Comparison of ENCODE assay signal across 18 cellular contexts in the genomic region with DNA sequence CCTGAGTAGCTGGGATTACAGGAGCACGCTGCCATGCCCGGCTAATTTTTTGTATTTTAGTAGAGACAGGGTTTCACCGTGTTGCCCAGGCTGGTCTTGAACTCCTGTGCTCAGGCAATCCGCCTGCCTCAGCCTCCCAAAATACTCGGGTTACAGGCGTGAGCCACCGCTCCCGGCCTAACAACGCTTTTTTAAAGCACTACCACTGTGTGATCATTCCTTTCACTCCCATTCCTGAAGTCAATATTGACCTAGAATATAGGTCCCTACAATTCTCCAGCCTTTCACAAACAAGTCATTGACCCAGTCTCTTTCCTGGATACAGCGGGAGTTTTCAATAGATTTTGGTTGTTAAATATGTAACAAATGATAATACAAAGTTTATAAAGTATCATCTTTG.
DNase-seq lines count a peak whose midpoint lies in the region; ATAC-seq, FAIRE-seq and TF ChIP-seq lines count a peak whose summit lies in the region.
"Had no signal": no experiment of that assay in that cellular context is flagged by ENCODE, and none has a peak within 500 bp of the region (broad histone marks: within the 10 kb centered on the region; RNA-seq: fewer than 3 reads in every experiment).

No MANE protein-coding gene starts in this region.

- intact Hi-C loops in activated CD4-positive, alpha-beta T cell treated with anti-CD3 and anti-CD28 coated beads, Interleukin-2, amount 10 ng/mL, durations not matched to agents 24 days and 14 days (cut with micrococcal nuclease), result no loop called here
- intact Hi-C loops in HepG2 (cut with micrococcal nuclease; ENCODE audit: unreplicated experiment), result no loop called here

- TF ChIP-seq CTCF in HepG2 (CRISPR knock-in tag; IDR thresholded peaks at IDR 0.05) (no peak), neural progenitor cell (IDR thresholded peaks at IDR 0.05) (no peak)

- no peak for TF ChIP-seq RAD21 in HepG2 (CRISPR knock-in tag; IDR thresholded peaks at IDR 0.05)

- H2AFZ ChIP-seq in HepG2 (ENCODE audit: low read length) (no peak overlapping the region), neural progenitor cell (replicated peaks) (no peak overlapping the region)

- no TSS peak for BruUV-seq in HepG2 (replicated peaks; lab: Mats Ljungman, UMichigan)

- no peaks in the 10 kb centered on the region for H3K27me3 ChIP-seq in HepG2 (ENCODE audit: control insufficient read depth in 1 of 2, insufficient read depth in 2 of 2, low read length in 2 of 2)
- no peaks in the 10 kb centered on the region for H3K27me3 ChIP-seq in neural progenitor cell

- no peaks in the 10 kb centered on the region for H3K4me1 Mint-ChIP-seq in activated CD4-positive, alpha-beta T cell treated with anti-CD3 and anti-CD28 coated beads, Interleukin-2, amount 10 ng/mL, durations not matched to agents 24 days and 14 days
- H3K4me1 Mint-ChIP-seq in central memory CD8-positive, alpha-beta T cell, result peaks cover 16% of the 10 kb centered on the region
- H3K4me1 Mint-ChIP-seq in neural progenitor cell (no peaks in the 10 kb centered on the region), immature natural killer cell (peaks cover 7 to 24% of the 10 kb centered on the region in 2 donors)
- no peaks in the 10 kb centered on the region for H3K4me1 Mint-ChIP-seq in stimulated activated naive B cell treated with anti-CD40 and anti-IgM and Interleukin-4, amounts not matched to agents 10 μg/mL and 1 μg/mL and 100 μg/mL, for 72 hours
- peaks cover 6% of the 10 kb centered on the region for H3K4me1 Mint-ChIP-seq in activated T-cell treated with anti-CD3 and anti-CD28 coated beads, Interleukin-2, amount 50 U/mL, for 24 hours (ENCODE audit: low read depth)

- H3K9ac ChIP-seq in HepG2 (ENCODE audit: insufficient read depth, low read depth, low read length), result no peak overlapping the region
- H3K9ac ChIP-seq in neural progenitor cell, result no peak overlapping the region

- H4K20me1 ChIP-seq in HepG2 (ENCODE audit: insufficient read depth, low read length) (no peaks in the 10 kb centered on the region; the same call in 1 of the 2 replicates), neural progenitor cell (ENCODE audit: low read depth) (no peaks in the 10 kb centered on the region)

- H3K27ac ChIP-seq in HepG2 (ENCODE audit: extremely low read length, insufficient read depth, low read length) (no peak overlapping the region), neural progenitor cell (no peak overlapping the region)
- H3K27ac ChIP-seq: 22Rv1, A549, C4-2B had no signal

- in situ Hi-C loops in HepG2 (cut with HindIII; ENCODE audit: extremely low pct_ligation_motif_present, low pct_unique_long_range_greater_than_20kb), result no loop called here

- POLR2A ChIA-PET in HepG2 (lab: Yijun Ruan, JAX), result no interaction called here

- TF ChIP-seq POLR2A in HepG2 (IDR thresholded peaks at IDR 0.05; ENCODE audit: insufficient read depth in 1 of 2, low read depth in 2 of 2, low read length in 2 of 2), result no peak

- no peaks in the 10 kb centered on the region for H3K27me3 Mint-ChIP-seq in activated CD4-positive, alpha-beta T cell treated with anti-CD3 and anti-CD28 coated beads, Interleukin-2, amount 10 ng/mL, durations not matched to agents 24 days and 14 days
- H3K27me3 Mint-ChIP-seq in central memory CD8-positive, alpha-beta T cell, result no peaks in the 10 kb centered on the region
- H3K27me3 Mint-ChIP-seq in neural progenitor cell (ENCODE audit: insufficient read depth, low read depth) (no peaks in the 10 kb centered on the region), immature natural killer cell (ENCODE audit: low read depth in 3 of 3) (no peaks in the 10 kb centered on the region)
- H3K27me3 Mint-ChIP-seq in stimulated activated naive B cell treated with anti-CD40 and anti-IgM and Interleukin-4, amounts not matched to agents 10 μg/mL and 1 μg/mL and 100 μg/mL, for 72 hours, result no peaks in the 10 kb centered on the region
- H3K27me3 Mint-ChIP-seq in activated T-cell treated with anti-CD3 and anti-CD28 coated beads, Interleukin-2, amount 50 U/mL, for 24 hours, result no peaks in the 10 kb centered on the region
- H3K27me3 Mint-ChIP-seq: CD4-positive, alpha-beta T cell had no signal

- no peak for FAIRE-seq in HepG2 (lab: Jason Lieb, UNC)
- FAIRE-seq: A549 had no signal

- H3K4me3 ChIP-seq in HepG2 (replicated peaks in 1 of 3; ENCODE audit: insufficient read depth in 1 of 3, low read depth in 2 of 3, low read length in 3 of 3) (no peak overlapping the region), neural progenitor cell (no peak overlapping the region)
- H3K4me3 ChIP-seq: A549 had no signal

- H3K27ac Mint-ChIP-seq in activated CD4-positive, alpha-beta T cell treated with anti-CD3 and anti-CD28 coated beads, Interleukin-2, amount 10 ng/mL, durations not matched to agents 24 days and 14 days, result no peak overlapping the region
- peak overlapping the region; percentile 88 for H3K27ac Mint-ChIP-seq in central memory CD8-positive, alpha-beta T cell (ENCODE audit: low read depth)
- H3K27ac Mint-ChIP-seq in neural progenitor cell (peak overlapping the region; percentile 54), immature natural killer cell (peak overlapping the region in 3 of 6 donors; percentile 37 to 75 (median 61))
- H3K27ac Mint-ChIP-seq in stimulated activated naive B cell treated with anti-CD40 and anti-IgM and Interleukin-4, amounts not matched to agents 10 μg/mL and 1 μg/mL and 100 μg/mL, for 72 hours, result no peak overlapping the region
- no peak overlapping the region for H3K27ac Mint-ChIP-seq in activated T-cell treated with anti-CD3 and anti-CD28 coated beads, Interleukin-2, amount 50 U/mL, for 24 hours
- H3K27ac Mint-ChIP-seq: CD4-positive, alpha-beta T cell; H9 had no signal

- H3F3A ChIP-seq in neural progenitor cell (ENCODE audit: low read depth), result no peaks in the 10 kb centered on the region

- no peaks in the 10 kb centered on the region for H3K79me2 ChIP-seq in HepG2 (ENCODE audit: insufficient read depth, low read length)
- no peaks in the 10 kb centered on the region for H3K79me2 ChIP-seq in neural progenitor cell (ENCODE audit: low read depth)

- no peak overlapping the region for H3K4me2 ChIP-seq in HepG2 (ENCODE audit: low read depth, low read length)
- no peak overlapping the region for H3K4me2 ChIP-seq in neural progenitor cell
- H3K4me2 ChIP-seq: A549 had no signal

- no peak overlapping the region for H3K4me3 Mint-ChIP-seq in activated CD4-positive, alpha-beta T cell treated with anti-CD3 and anti-CD28 coated beads, Interleukin-2, amount 10 ng/mL, durations not matched to agents 24 days and 14 days
- H3K4me3 Mint-ChIP-seq in central memory CD8-positive, alpha-beta T cell, result no peak overlapping the region
- no peak overlapping the region for H3K4me3 Mint-ChIP-seq in neural progenitor cell
- H3K4me3 Mint-ChIP-seq in stimulated activated naive B cell treated with anti-CD40 and anti-IgM and Interleukin-4, amounts not matched to agents 10 μg/mL and 1 μg/mL and 100 μg/mL, for 72 hours, result no peak overlapping the region
- no peak overlapping the region for H3K4me3 Mint-ChIP-seq in activated T-cell treated with anti-CD3 and anti-CD28 coated beads, Interleukin-2, amount 50 U/mL, for 24 hours
- no peak overlapping the region for H3K4me3 Mint-ChIP-seq in immature natural killer cell
- H3K4me3 Mint-ChIP-seq: CD4-positive, alpha-beta T cell; H9 had no signal

- 95% methylated on average over 10 of the region's 10 CpGs for WGBS in HepG2 (ENCODE audit: low lambda C conversion rate)

- ATAC-seq in central memory CD8-positive, alpha-beta T cell (replicated peaks; ENCODE audit: extremely low read depth, poor library complexity, severe bottlenecking), result no peak
- peak; percentile 41; the same call in 2 of the 3 replicates for ATAC-seq in HepG2
- ATAC-seq in stimulated activated naive B cell treated with anti-CD40 and anti-IgM and Interleukin-4, amounts not matched to agents 10 μg/mL and 1 μg/mL and 100 μg/mL, for 72 hours (replicated peaks), result no peak
- ATAC-seq: A549 had no signal

- H3K4me1 ChIP-seq in HepG2 (ENCODE audit: insufficient read depth, low read length) (no peaks in the 10 kb centered on the region), neural progenitor cell (no peaks in the 10 kb centered on the region)
- H3K4me1 ChIP-seq: A549 had no signal

- H3K36me3 Mint-ChIP-seq in activated CD4-positive, alpha-beta T cell treated with anti-CD3 and anti-CD28 coated beads, Interleukin-2, amount 10 ng/mL, durations not matched to agents 24 days and 14 days (ENCODE audit: low read depth), result peaks cover 1% of the 10 kb centered on the region
- H3K36me3 Mint-ChIP-seq in central memory CD8-positive, alpha-beta T cell (ENCODE audit: insufficient read depth), result no peaks in the 10 kb centered on the region
- peaks cover 9% of the 10 kb centered on the region for H3K36me3 Mint-ChIP-seq in neural progenitor cell
- H3K36me3 Mint-ChIP-seq in stimulated activated naive B cell treated with anti-CD40 and anti-IgM and Interleukin-4, amounts not matched to agents 10 μg/mL and 1 μg/mL and 100 μg/mL, for 72 hours, result no peaks in the 10 kb centered on the region
- H3K36me3 Mint-ChIP-seq in activated T-cell treated with anti-CD3 and anti-CD28 coated beads, Interleukin-2, amount 50 U/mL, for 24 hours (ENCODE audit: low read depth), result no peaks in the 10 kb centered on the region
- H3K36me3 Mint-ChIP-seq in immature natural killer cell, result peaks cover 0 to 3% (median 0%) of the 10 kb centered on the region in 3 donors

- CTCF ChIA-PET in HepG2 (lab: Yijun Ruan, JAX; ENCODE audit: low intra/inter-chr PET ratio, low total read pairs), result no interaction called here

- H3K36me3 ChIP-seq in HepG2 (replicated peaks in 1 of 2; ENCODE audit: control insufficient read depth in 1 of 2, insufficient read depth in 2 of 2, low read length in 2 of 2) (no peaks in the 10 kb centered on the region), neural progenitor cell (no peaks in the 10 kb centered on the region)

- TF ChIP-seq EP300 in HepG2 (IDR thresholded peaks at IDR 0.05; ENCODE audit: low read depth in 2 of 2, low read length in 2 of 2) (no peak), HepG2 (CRISPR knock-in tag; IDR thresholded peaks at IDR 0.05; ENCODE audit: borderline replicate concordance) (no peak)

- H3K9me3 Mint-ChIP-seq in activated CD4-positive, alpha-beta T cell treated with anti-CD3 and anti-CD28 coated beads, Interleukin-2, amount 10 ng/mL, durations not matched to agents 24 days and 14 days, result peaks cover 6% of the 10 kb centered on the region
- no peaks in the 10 kb centered on the region for H3K9me3 Mint-ChIP-seq in central memory CD8-positive, alpha-beta T cell
- no peaks in the 10 kb centered on the region for H3K9me3 Mint-ChIP-seq in neural progenitor cell
- H3K9me3 Mint-ChIP-seq in stimulated activated naive B cell treated with anti-CD40 and anti-IgM and Interleukin-4, amounts not matched to agents 10 μg/mL and 1 μg/mL and 100 μg/mL, for 72 hours, result no peaks in the 10 kb centered on the region
- H3K9me3 Mint-ChIP-seq in activated T-cell treated with anti-CD3 and anti-CD28 coated beads, Interleukin-2, amount 50 U/mL, for 24 hours, result no peaks in the 10 kb centered on the region
- H3K9me3 Mint-ChIP-seq in immature natural killer cell, result no peaks in the 10 kb centered on the region
- H3K9me3 Mint-ChIP-seq: CD4-positive, alpha-beta T cell; H9 had no signal

- DNase-seq in activated CD4-positive, alpha-beta T cell treated with anti-CD3 and anti-CD28 coated beads, Interleukin-2, amount 10 ng/mL, durations not matched to agents 24 days and 14 days, result peak; percentile 25
- DNase-seq in activated CD4-positive, alpha-beta T cell treated with anti-CD3 and anti-CD28 coated beads for 4 hours, result no peak
- no peak for DNase-seq in central memory CD8-positive, alpha-beta T cell (ENCODE audit: low spot score in 2 of 2)
- DNase-seq in HepG2 (ENCODE audit: low spot score) (no peak), neural progenitor cell (ENCODE audit: low spot score) (no peak), immature natural killer cell (no peak)
- DNase-seq in stimulated activated naive B cell treated with anti-CD40 and anti-IgM and Interleukin-4, amounts not matched to agents 10 μg/mL and 1 μg/mL and 100 μg/mL, for 72 hours, result no peak
- DNase-seq in activated T-cell treated with anti-CD3 and anti-CD28 coated beads, Interleukin-2, amount 50 U/mL, for 24 hours, result no peak
- DNase-seq: AML-193; CD4-positive, alpha-beta T cell; DMS153; DMS79; GDM1; GOT3; H9 had no signal

- no peaks in the 10 kb centered on the region for H3K9me3 ChIP-seq in HepG2 (ENCODE audit: low read length)
- no peaks in the 10 kb centered on the region for H3K9me3 ChIP-seq in neural progenitor cell (ENCODE audit: low read depth)
- H3K9me3 ChIP-seq: A549 had no signal

Comparison
In these comparisons a context has a peak if more than half of its experiments do, and no peak if none do; other contexts are left out.
1. H3K27ac Mint-ChIP-seq: peak in central memory CD8-positive, alpha-beta T cell (single experiment) and neural progenitor cell (single experiment); none in activated CD4-positive, alpha-beta T cell treated with anti-CD3 and anti-CD28 coated beads, Interleukin-2, amount 10 ng/mL, durations not matched to agents 24 days and 14 days (single experiment), stimulated activated naive B cell treated with anti-CD40 and anti-IgM and Interleukin-4, amounts not matched to agents 10 μg/mL and 1 μg/mL and 100 μg/mL, for 72 hours (single experiment) and activated T-cell treated with anti-CD3 and anti-CD28 coated beads, Interleukin-2, amount 50 U/mL, for 24 hours (single experiment).